14 cellular contexts compared by ENCODE assay signal in the genomic region with DNA sequence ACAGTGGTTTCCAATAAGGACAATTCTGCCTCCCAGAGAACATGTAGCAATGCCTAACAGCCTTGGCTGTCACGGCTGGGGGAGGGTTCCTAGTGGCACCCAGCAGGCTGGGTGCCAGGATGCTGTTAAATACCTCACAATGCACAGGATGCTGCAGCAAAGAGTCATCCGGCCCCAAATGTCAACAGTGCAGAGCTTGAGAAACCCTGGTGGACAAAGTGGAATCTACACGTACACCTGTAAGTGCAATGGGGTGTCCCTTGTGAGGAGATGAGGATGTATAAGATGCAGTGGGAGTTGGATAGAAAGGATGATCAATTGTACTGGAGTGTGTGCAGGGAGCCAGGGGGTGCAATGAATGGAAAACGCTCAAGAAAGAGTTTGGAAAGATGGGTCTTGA.
DNase-seq lines count a peak whose midpoint lies in the region; ATAC-seq and TF ChIP-seq lines count a peak whose summit lies in the region.
"Had no signal": no experiment of that assay in that cellular context is flagged by ENCODE, and none has a peak within 500 bp of the region (broad histone marks: within the 10 kb centered on the region; RNA-seq: fewer than 3 reads in every experiment).

No MANE protein-coding gene starts in this region.

- H3K27ac ChIP-seq in esophagus muscularis mucosa (replicated peaks in 1 of 4) = peak overlapping the region in 2 of 4 donors; percentile 2 to 20

- peaks cover 0 to 41% (median 34%) of the 10 kb centered on the region in 4 donors for H3K4me1 ChIP-seq in esophagus muscularis mucosa

- H3K27ac Mint-ChIP-seq in type B pancreatic cell = no peak overlapping the region
- H3K27ac Mint-ChIP-seq: activated CD8-positive, alpha-beta T cell treated with anti-CD3 and anti-CD28 coated beads, Interleukin-2, amount 10 ng/mL, durations not matched to agents 7 days and 5 days; nephron progenitor cell had no signal

- WGBS in esophagus muscularis mucosa = 86% methylated on average over 4 of the region's 4 CpGs

- DNase-seq in NCI-H345 (lab: John Stamatoyannopoulos, UW) (peak; percentile 51), NCI-H345 treated with DMSO at 0.1 percent for 48 hours (lab: John Stamatoyannopoulos, UW; ENCODE audit: unreplicated experiment) (no peak), M059J (ENCODE audit: low read depth) (peak; percentile 7), esophagus muscularis mucosa (ENCODE audit: extremely low spot score) (peak; percentile 81), type B pancreatic cell (ENCODE audit: extremely low spot score, unreplicated experiment) (no peak), GF-D8 (lab: John Stamatoyannopoulos, UW) (no peak), ecto neural progenitor cell (ENCODE audit: low spot score) (no peak)
- DNase-seq: activated CD8-positive, alpha-beta T cell treated with anti-CD3 and anti-CD28 coated beads, Interleukin-2, amount 10 ng/mL, durations not matched to agents 7 days and 5 days; activated naive CD4-positive, alpha-beta T cell; NCI-H1105; NCI-H226; nephron progenitor cell; T-helper 9 cell had no signal

- H3K36me3 Mint-ChIP-seq in type B pancreatic cell = no peaks in the 10 kb centered on the region

- no peaks in the 10 kb centered on the region for H3K36me3 ChIP-seq in esophagus muscularis mucosa

- H3K9me3 Mint-ChIP-seq in type B pancreatic cell = no peaks in the 10 kb centered on the region

- H3K27me3 ChIP-seq in esophagus muscularis mucosa = no peaks in the 10 kb centered on the region

- H3K4me3 Mint-ChIP-seq in type B pancreatic cell = no peak overlapping the region
- H3K4me3 Mint-ChIP-seq: activated CD8-positive, alpha-beta T cell treated with anti-CD3 and anti-CD28 coated beads, Interleukin-2, amount 10 ng/mL, durations not matched to agents 7 days and 5 days; nephron progenitor cell had no signal

- no peaks in the 10 kb centered on the region for H3K9me3 ChIP-seq in esophagus muscularis mucosa

- ATAC-seq in GM21515 (IDR thresholded peaks at IDR 0.05; ENCODE audit: unreplicated experiment) = no peak
- ATAC-seq: activated CD8-positive, alpha-beta T cell treated with anti-CD3 and anti-CD28 coated beads, Interleukin-2, amount 10 ng/mL, durations not matched to agents 7 days and 5 days had no signal

- H3K27me3 Mint-ChIP-seq in type B pancreatic cell = no peaks in the 10 kb centered on the region

- H3K4me3 ChIP-seq in esophagus muscularis mucosa = no peak overlapping the region

- intact Hi-C loops in esophagus muscularis mucosa (cut with DNase I) = no loop called here

- H3K4me1 Mint-ChIP-seq in type B pancreatic cell (ENCODE audit: unreplicated experiment) = no peaks in the 10 kb centered on the region
- H3K4me1 Mint-ChIP-seq: nephron progenitor cell had no signal

- TF ChIP-seq POLR2A in esophagus muscularis mucosa (IDR thresholded peaks at IDR 0.05; ENCODE audit: low read depth) = no peak

- TF ChIP-seq EP300 in esophagus muscularis mucosa (IDR thresholded peaks at IDR 0.05) = no peak

- TF ChIP-seq CTCF in esophagus muscularis mucosa (IDR thresholded peaks at IDR 0.05) (peak in 1 of 3 experiments; percentile 26), type B pancreatic cell (conservative IDR thresholded peaks at IDR 0.05) (peak; percentile 37)

Comparison
In these comparisons a context has a peak if more than half of its experiments do, and no peak if none do; other contexts are left out.
1. DNase-seq: peak in NCI-H345 (single experiment), M059J (single experiment) and esophagus muscularis mucosa (single experiment); none in NCI-H345 treated with DMSO at 0.1 percent for 48 hours (single experiment), type B pancreatic cell (single experiment), GF-D8 (single experiment) and ecto neural progenitor cell (single experiment).